12 cellular contexts compared by ENCODE assay signal in genomic region chr5:982377-983237, GRCh38. TPM values are rescaled to one million over a fixed set of nuclear protein-coding genes. Genes with fewer than 3 reads are reported as not detected.
DNase-seq lines count a peak whose midpoint lies in the region; ATAC-seq and TF ChIP-seq lines count a peak whose summit lies in the region.
"Had no signal": no experiment of that assay in that cellular context is flagged by ENCODE, and none has a peak within 500 bp of the region (broad histone marks: within the 10 kb centered on the region; RNA-seq: fewer than 3 reads in every experiment).

No MANE protein-coding gene starts in this region.

- H3K4me3 ChIP-seq in astrocyte of the spinal cord (ENCODE audit: low read depth, low read length): no peak overlapping the region
- H3K4me3 ChIP-seq in mucosa of descending colon: no peak overlapping the region
- no peak overlapping the region for H3K4me3 ChIP-seq in stomach
- H3K4me3 ChIP-seq in lower leg skin (ENCODE audit: low read depth, poor library complexity, severe bottlenecking): no peak overlapping the region
- H3K4me3 ChIP-seq: breast epithelium, heart right ventricle, psoas muscle had no signal

- peaks cover 0 to 13% (median 0%) of the 10 kb centered on the region in 3 donors for H3K27me3 ChIP-seq in stomach
- H3K27me3 ChIP-seq: breast epithelium had no signal

- H3K4me1 ChIP-seq in mucosa of descending colon (ENCODE audit: low read depth): no peaks in the 10 kb centered on the region
- H3K4me1 ChIP-seq in stomach: peaks cover 0 to 12% (median 2%) of the 10 kb centered on the region in 4 donors
- H3K4me1 ChIP-seq: breast epithelium, psoas muscle had no signal

- DNase-seq in D341Med (ENCODE audit: low spot score) (peak; percentile 61), astrocyte of the spinal cord (ENCODE audit: low read depth, low spot score) (no peak), mucosa of descending colon (peak in 2 of 3 donors; percentile 16 to 43), NCI-H526 treated with DMSO at 0.1 percent for 48 hours (lab: John Stamatoyannopoulos, UW) (no peak), stomach (no peak), AML-193 (lab: John Stamatoyannopoulos, UW) (no peak), lower leg skin (ENCODE audit: low spot score in 2 of 2) (no peak)
- DNase-seq: NCI-H748 treated with DMSO at 0.1 percent for 48 hours had no signal

- H3K36me3 ChIP-seq in mucosa of descending colon (ENCODE audit: low read depth) (no peaks in the 10 kb centered on the region), stomach (no peaks in the 10 kb centered on the region)
- H3K36me3 ChIP-seq: breast epithelium, heart right ventricle had no signal

- no peak for TF ChIP-seq EP300 in Ishikawa (IDR thresholded peaks at IDR 0.05; ENCODE audit: borderline replicate concordance)
- no peak for TF ChIP-seq EP300 in stomach (IDR thresholded peaks at IDR 0.05)

- TF ChIP-seq RAD21 in Ishikawa (IDR thresholded peaks at IDR 0.05; ENCODE audit: low read depth): peak; percentile 11; the same call in 1 of the 2 replicates

- no peak overlapping the region for H3K27ac ChIP-seq in stomach
- H3K27ac ChIP-seq: heart right ventricle, psoas muscle had no signal

- H3K9me3 ChIP-seq in mucosa of descending colon: no peaks in the 10 kb centered on the region
- H3K9me3 ChIP-seq in stomach: peaks cover 0 to 9% (median 0%) of the 10 kb centered on the region in 4 donors
- H3K9me3 ChIP-seq: breast epithelium, psoas muscle had no signal

- peak; percentile 13 for TF ChIP-seq CTCF in astrocyte of the spinal cord (IDR thresholded peaks at IDR 0.05; ENCODE audit: low read depth, low read length)
- no peak for TF ChIP-seq CTCF in mucosa of descending colon (IDR thresholded peaks at IDR 0.05)
- TF ChIP-seq CTCF in stomach (IDR thresholded peaks at IDR 0.05): no peak
- TF ChIP-seq CTCF in lower leg skin (IDR thresholded peaks at IDR 0.05): no peak

- in situ Hi-C loops in astrocyte of the spinal cord (cut with HindIII; ENCODE audit: low sequenced_read_pairs): no loop called here

- intact Hi-C loops in mucosa of descending colon (cut with DNase I, micrococcal nuclease): no loop called here
- intact Hi-C loops in stomach (cut with DNase I; ENCODE audit: low total_unique reads): no loop called here
- intact Hi-C loops in lower leg skin (cut with DNase I; ENCODE audit: low total_unique reads): no loop called here

- WGBS in stomach, 5 donors: 69 to 77% (median 71%) methylated on average over 21 to 27 of the region's 27 CpGs
- WGBS in lower leg skin, 2 donors: 64 to 66% methylated on average over 25 to 27 of the region's 27 CpGs

- TF ChIP-seq POLR2A in stomach (IDR thresholded peaks at IDR 0.05): no peak
- no peak for TF ChIP-seq POLR2A in lower leg skin (IDR thresholded peaks at IDR 0.05)

- no peak for ATAC-seq in mucosa of descending colon
- ATAC-seq: psoas muscle had no signal

TF ChIP-seq in Ishikawa, 13 proteins besides CTCF, POLR2A, EP300 and RAD21:
- TF ChIP-seq EGR1 (IDR thresholded peaks at IDR 0.05): no peak
- no peak for TF ChIP-seq USF1 (IDR thresholded peaks at IDR 0.05)
- TF ChIP-seq TAF1 (IDR thresholded peaks at IDR 0.05; ENCODE audit: low read depth): no peak
- TF ChIP-seq TEAD4 (IDR thresholded peaks at IDR 0.05): no peak
- TF ChIP-seq TCF12 (IDR thresholded peaks at IDR 0.05; ENCODE audit: low read depth): no peak
- no peak for TF ChIP-seq REST (IDR thresholded peaks at IDR 0.05; ENCODE audit: low read depth)
- no peak for TF ChIP-seq NFIC (IDR thresholded peaks at IDR 0.05)
- no peak for TF ChIP-seq ZBTB7A (IDR thresholded peaks at IDR 0.05; ENCODE audit: low read depth)
- no peak for TF ChIP-seq YY1 (IDR thresholded peaks at IDR 0.05; ENCODE audit: low read depth)
- no peak for TF ChIP-seq MAX (IDR thresholded peaks at IDR 0.05)
- TF ChIP-seq FOXM1 (IDR thresholded peaks at IDR 0.05; ENCODE audit: borderline replicate concordance, low read depth): no peak
- no peak for TF ChIP-seq CEBPB (IDR thresholded peaks at IDR 0.05)
- TF ChIP-seq CREB1 (IDR thresholded peaks at IDR 0.05; ENCODE audit: low read depth): no peak

RNA-seq across cellular contexts. Expression of gene NKD2, which starts 26.0 kb away (rescaled TPM):
- 1 to 10 TPM in 2 of 3 donors, under 1 TPM in 1; 0.93 to 3.7 (median 2.1) TPM for total RNA-seq in mucosa of descending colon
- 10 to 100 TPM in 1 of 5 donors, 1 to 10 TPM in 2, not detected in 2; 1.8 to 13.6 (median 4.4) TPM for total RNA-seq in stomach
- polyA plus RNA-seq in stomach: 10 to 100 TPM in 2 of 3 donors, 1 to 10 TPM in 1; 5.3 to 12.8 (median 10.5) TPM
- 1 to 10 TPM; 2.7 to 9.4 (median 3.5) TPM for total RNA-seq in lower leg skin

Comparison
In these comparisons a context has a peak if more than half of its experiments do, and no peak if none do; other contexts are left out.
1. DNase-seq: peak in D341Med (single experiment) and mucosa of descending colon (2 of 3); none in astrocyte of the spinal cord (single experiment), NCI-H526 treated with DMSO at 0.1 percent for 48 hours (single experiment), stomach (single experiment), AML-193 (0 of 2) and lower leg skin (0 of 2).